1 cellular context compared by ENCODE assay signal in the genomic region with DNA sequence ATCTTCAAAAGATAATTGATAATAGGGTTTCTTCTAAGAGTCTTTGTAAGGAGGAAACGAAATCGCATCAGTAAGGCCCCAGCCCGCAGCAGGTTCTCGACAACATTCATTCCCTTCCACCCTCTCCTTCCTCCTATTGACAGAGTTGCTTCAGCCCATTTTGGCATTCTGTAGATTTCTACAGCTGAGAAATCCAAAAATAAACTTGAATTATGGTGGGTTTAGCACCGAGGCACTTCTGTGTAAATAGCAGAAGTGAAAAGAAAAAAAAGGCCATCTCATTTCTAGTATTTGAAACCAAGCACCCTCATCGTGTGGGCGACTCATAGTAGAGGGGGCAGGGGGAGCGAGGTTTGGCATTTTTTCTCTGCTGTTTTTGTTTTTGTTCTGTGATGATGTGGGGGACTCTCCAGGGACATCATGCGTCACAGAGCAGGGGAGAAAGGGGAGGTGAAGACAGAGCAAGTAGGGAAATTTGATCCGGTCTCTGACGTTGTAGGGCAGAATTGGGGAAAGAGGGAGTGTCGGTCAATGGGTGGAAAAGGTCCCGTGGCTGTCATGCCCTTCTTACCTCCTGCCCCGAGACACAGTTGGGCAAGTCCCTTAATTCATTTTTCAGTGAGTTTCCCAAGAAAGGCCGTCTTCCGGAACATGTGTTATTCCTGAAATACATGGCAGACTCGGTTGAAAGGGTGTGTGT.
TF ChIP-seq lines count a peak whose summit lies in the region.

No MANE protein-coding gene starts in this region.

TF ChIP-seq in GM23338, 12 proteins besides CTCF, POLR2A, EP300 and RAD21 (continued from another document):
- TF ChIP-seq, protein P1, sequence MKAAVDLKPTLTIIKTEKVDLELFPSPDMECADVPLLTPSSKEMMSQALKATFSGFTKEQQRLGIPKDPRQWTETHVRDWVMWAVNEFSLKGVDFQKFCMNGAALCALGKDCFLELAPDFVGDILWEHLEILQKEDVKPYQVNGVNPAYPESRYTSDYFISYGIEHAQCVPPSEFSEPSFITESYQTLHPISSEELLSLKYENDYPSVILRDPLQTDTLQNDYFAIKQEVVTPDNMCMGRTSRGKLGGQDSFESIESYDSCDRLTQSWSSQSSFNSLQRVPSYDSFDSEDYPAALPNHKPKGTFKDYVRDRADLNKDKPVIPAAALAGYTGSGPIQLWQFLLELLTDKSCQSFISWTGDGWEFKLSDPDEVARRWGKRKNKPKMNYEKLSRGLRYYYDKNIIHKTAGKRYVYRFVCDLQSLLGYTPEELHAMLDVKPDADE (IDR thresholded peaks at IDR 0.05) = no peak
- no peak for TF ChIP-seq EZH2phosphoT487 (IDR thresholded peaks at IDR 0.05; ENCODE audit: unreplicated experiment)
- TF ChIP-seq, protein P2, sequence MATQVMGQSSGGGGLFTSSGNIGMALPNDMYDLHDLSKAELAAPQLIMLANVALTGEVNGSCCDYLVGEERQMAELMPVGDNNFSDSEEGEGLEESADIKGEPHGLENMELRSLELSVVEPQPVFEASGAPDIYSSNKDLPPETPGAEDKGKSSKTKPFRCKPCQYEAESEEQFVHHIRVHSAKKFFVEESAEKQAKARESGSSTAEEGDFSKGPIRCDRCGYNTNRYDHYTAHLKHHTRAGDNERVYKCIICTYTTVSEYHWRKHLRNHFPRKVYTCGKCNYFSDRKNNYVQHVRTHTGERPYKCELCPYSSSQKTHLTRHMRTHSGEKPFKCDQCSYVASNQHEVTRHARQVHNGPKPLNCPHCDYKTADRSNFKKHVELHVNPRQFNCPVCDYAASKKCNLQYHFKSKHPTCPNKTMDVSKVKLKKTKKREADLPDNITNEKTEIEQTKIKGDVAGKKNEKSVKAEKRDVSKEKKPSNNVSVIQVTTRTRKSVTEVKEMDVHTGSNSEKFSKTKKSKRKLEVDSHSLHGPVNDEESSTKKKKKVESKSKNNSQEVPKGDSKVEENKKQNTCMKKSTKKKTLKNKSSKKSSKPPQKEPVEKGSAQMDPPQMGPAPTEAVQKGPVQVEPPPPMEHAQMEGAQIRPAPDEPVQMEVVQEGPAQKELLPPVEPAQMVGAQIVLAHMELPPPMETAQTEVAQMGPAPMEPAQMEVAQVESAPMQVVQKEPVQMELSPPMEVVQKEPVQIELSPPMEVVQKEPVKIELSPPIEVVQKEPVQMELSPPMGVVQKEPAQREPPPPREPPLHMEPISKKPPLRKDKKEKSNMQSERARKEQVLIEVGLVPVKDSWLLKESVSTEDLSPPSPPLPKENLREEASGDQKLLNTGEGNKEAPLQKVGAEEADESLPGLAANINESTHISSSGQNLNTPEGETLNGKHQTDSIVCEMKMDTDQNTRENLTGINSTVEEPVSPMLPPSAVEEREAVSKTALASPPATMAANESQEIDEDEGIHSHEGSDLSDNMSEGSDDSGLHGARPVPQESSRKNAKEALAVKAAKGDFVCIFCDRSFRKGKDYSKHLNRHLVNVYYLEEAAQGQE (IDR thresholded peaks at IDR 0.05; ENCODE audit: unreplicated experiment) = no peak
- TF ChIP-seq ZNF114 (CRISPR knock-in tag; IDR thresholded peaks at IDR 0.05) = no peak
- TF ChIP-seq POLR2AphosphoS5 (IDR thresholded peaks at IDR 0.05; ENCODE audit: low read depth) = no peak
